8 cellular contexts compared by ENCODE assay signal in the genomic region with DNA sequence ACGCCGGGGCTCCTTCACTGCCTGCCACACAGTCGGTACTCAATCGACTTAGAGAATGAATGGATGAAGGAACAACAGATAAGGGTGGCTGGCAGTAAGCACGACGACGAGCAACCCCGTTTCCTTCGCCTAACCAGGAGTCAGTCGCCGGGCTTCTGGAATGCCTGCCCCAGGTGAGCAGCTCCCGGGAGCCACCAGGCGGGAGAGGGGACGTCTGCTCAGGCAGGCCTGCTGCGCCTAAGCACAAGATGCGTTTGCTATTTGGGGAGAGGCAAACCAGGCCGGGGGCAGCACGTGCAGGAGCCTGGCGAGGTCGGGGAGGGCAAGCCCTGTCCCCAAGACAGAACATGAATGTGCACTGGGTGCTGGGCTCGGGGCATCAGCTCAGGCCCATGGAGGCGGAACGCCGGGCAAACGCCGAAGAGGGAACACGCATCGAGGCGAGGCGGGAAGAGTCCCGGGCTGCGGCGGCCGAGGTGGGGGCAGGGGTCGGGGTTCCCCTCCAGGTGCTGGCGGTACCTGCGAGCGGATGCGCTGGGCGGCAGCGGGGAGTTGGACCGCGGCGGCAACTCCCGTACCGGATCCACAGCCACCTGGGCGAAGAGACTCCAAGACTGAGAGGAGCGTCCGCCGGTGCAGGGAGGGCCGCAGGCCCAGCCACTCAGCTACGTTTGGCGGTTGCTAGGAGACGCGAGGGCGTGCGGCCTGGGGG. TPM values are rescaled to one million over a fixed set of nuclear protein-coding genes. Genes with fewer than 3 reads are reported as not detected.
A peak's percentile ranks its signal among the peaks of the same experiment; 100 is the strongest.
DNase-seq lines count a peak whose midpoint lies in the region; ATAC-seq and TF ChIP-seq lines count a peak whose summit lies in the region.

A gene with protein sequence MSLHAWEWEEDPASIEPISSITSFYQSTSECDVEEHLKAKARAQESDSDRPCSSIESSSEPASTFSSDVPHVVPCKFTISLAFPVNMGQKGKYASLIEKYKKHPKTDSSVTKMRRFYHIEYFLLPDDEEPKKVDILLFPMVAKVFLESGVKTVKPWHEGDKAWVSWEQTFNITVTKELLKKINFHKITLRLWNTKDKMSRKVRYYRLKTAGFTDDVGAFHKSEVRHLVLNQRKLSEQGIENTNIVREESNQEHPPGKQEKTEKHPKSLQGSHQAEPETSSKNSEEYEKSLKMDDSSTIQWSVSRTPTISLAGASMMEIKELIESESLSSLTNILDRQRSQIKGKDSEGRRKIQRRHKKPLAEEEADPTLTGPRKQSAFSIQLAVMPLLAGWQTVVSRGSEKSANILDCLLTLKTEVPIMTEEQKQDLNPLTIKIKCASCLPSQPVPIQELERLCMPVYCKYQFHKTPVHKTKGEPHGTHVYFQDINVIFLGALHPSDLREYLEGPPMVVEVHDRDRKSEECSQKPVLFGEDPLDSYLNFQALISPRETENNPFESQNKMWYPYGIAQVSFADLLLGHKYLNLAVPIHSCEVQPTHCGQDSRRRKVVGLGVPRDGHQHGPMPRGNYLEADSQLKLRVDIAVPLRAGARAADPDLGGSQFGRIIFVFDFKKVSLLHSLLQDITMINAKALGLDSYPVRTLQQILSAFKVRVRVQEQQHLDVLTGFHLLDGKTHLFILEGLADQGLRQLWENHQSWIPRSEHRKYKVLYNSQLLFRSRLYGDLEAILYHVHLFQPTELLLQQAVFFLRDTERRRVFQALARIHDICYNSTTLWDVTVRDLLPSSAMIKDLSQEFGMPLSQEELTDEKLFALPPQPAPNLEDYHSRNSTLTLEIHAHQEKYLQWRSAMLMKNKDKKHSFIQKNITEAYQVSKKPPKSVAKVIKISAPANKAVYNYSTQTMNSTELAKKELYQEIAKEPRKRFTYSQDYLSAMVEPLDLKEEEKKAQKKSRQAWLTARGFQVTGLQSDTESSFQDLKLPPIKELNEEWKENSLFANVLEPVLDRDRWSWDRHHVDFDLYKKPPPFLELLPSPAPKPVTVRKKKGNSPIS (minus strand): TSS at position 616 of the 712 bp plus-strand sequence. CDS start 772 bp downstream, outside the sequence.

- no peaks in the 10 kb centered on the region for H3K27me3 ChIP-seq in SJCRH30
- H3K27me3 ChIP-seq in cardiac muscle cell, result peaks cover 51% of the 10 kb centered on the region
- H3K27me3 ChIP-seq in ovary, result no peaks in the 10 kb centered on the region
- no peaks in the 10 kb centered on the region for H3K27me3 ChIP-seq in testis

- H3K4me3 ChIP-seq in SJCRH30, result no peak within 1 kb of the TSS
- H3K4me3 ChIP-seq in cardiac muscle cell, result peak within 1 kb of the TSS; percentile 37
- H3K4me3 ChIP-seq in ovary, result peak within 1 kb of the TSS; percentile 43
- H3K4me3 ChIP-seq in testis, result peak within 1 kb of the TSS; percentile 47 to 54

- H3K9me3 ChIP-seq in SJCRH30 (replicated peaks) (peaks cover 7% of the 10 kb centered on the region; the same call in 1 of the 2 replicates), cardiac muscle cell (ENCODE audit: low read depth) (no peaks in the 10 kb centered on the region), ovary (no peaks in the 10 kb centered on the region), testis (no peaks in the 10 kb centered on the region)

- H3K36me3 ChIP-seq in SJCRH30 (no peaks in the 10 kb centered on the region), cardiac muscle cell (no peaks in the 10 kb centered on the region), ovary (no peaks in the 10 kb centered on the region), testis (ENCODE audit: low read depth, missing control alignments) (no peaks in the 10 kb centered on the region)

- no peak within 1 kb of the TSS for H3K27ac ChIP-seq in SJCRH30
- no peak within 1 kb of the TSS for H3K27ac ChIP-seq in cardiac muscle cell
- H3K27ac ChIP-seq in ovary, result no peak within 1 kb of the TSS
- H3K27ac ChIP-seq in testis, result no peak within 1 kb of the TSS

- peak; percentile 85 for DNase-seq in COLO668 (lab: John Stamatoyannopoulos, UW; ENCODE audit: unreplicated experiment)
- peak; percentile 45 for DNase-seq in LHCN-M2 (ENCODE audit: low read depth)
- DNase-seq in SJCRH30, result peak; percentile 32 to 40
- peak; percentile 87 for DNase-seq in activated naive CD4-positive, alpha-beta T cell treated with anti-CD3 and anti-CD28 coated beads, Interleukin-2, amount 50 U/mL, for 16 hours
- peak; percentile 76 to 92 for DNase-seq in cardiac muscle cell (ENCODE audit: low read depth in 1 of 2, low spot score in 1 of 2)
- peak; percentile 88 to 94 (median 92) for DNase-seq in ovary
- peak; percentile 93 for DNase-seq in testis

- H3K4me1 ChIP-seq in SJCRH30 (no peaks in the 10 kb centered on the region), cardiac muscle cell (ENCODE audit: low read depth) (no peaks in the 10 kb centered on the region), ovary (ENCODE audit: insufficient read depth) (peaks cover 7% of the 10 kb centered on the region), testis (peaks cover 11% of the 10 kb centered on the region)

- TF ChIP-seq CTCF in cardiac muscle cell (IDR thresholded peaks at IDR 0.05; ENCODE audit: low read depth, low read length), result no peak
- TF ChIP-seq CTCF in ovary (IDR thresholded peaks at IDR 0.05), result no peak
- TF ChIP-seq CTCF in testis (IDR thresholded peaks at IDR 0.05), result no peak

- peak; percentile 95 for ATAC-seq in GM21529 (IDR thresholded peaks at IDR 0.05; ENCODE audit: unreplicated experiment)

- no peak for TF ChIP-seq POLR2A in ovary (IDR thresholded peaks at IDR 0.05)
- no peak for TF ChIP-seq POLR2A in testis (IDR thresholded peaks at IDR 0.05)

- 11 to 14% (median 11%) methylated on average over 52 to 57 of the region's 57 CpGs for WGBS in ovary, 3 donors
- WGBS in testis, 2 donors, result 5 to 18% methylated on average over 4 to 57 of the region's 57 CpGs

- no peak for TF ChIP-seq EP300 in ovary (IDR thresholded peaks at IDR 0.05)

- intact Hi-C loops in ovary (cut with DNase I), result loop anchor here in 1 of 4 donors (10.0 kb wide), 1 partner anchor 251 kb away; a partner anchor contains a TSS
- intact Hi-C loops in testis (cut with DNase I; ENCODE audit: low total_unique reads), result no loop called here

RNA-seq across cellular contexts. Expression of the gene that starts here (rescaled TPM):
- total RNA-seq in LHCN-M2 (2014; rRNA removed) (not detected in 2 replicates), cardiac muscle cell (0.53 and 0.60 TPM in 2 replicates), ovary (1 to 10 TPM in 5 of 7 donors, under 1 TPM in 2; 0.89 to 3.5 (median 1.4) TPM), testis (10 to 100 TPM; 16.0 to 26.7 TPM)
- polyA plus RNA-seq in LHCN-M2 (2012), result 0.02 TPM
- total RNA-seq in SJCRH30 (2014; rRNA removed; shearing (Covaris generic)), result 0.12 TPM in 1 of 2 replicates, not detected in the other
- polyA plus RNA-seq in cardiac muscle cell (0.57 and 0.95 TPM in 2 replicates), ovary (1 to 10 TPM; 1.5 to 3.8 TPM), testis (ENCODE audit: insufficient read depth, low read depth, low replicate concordance) (62.0 TPM)

Comparison
In these comparisons a context has a peak if more than half of its experiments do, and no peak if none do; other contexts are left out.
1. RNA of the gene that starts here (polyA plus RNA-seq): 62.0 TPM in testis (single experiment); 1.5 to 3.8 TPM in ovary and 0.57 to 0.95 TPM in cardiac muscle cell; every median in the first group is over 10 times any median in the second.
2. Peak in DNase-seq in LHCN-M2; RNA of the gene not detected or under 1 TPM.
3. Peak in DNase-seq in SJCRH30; RNA of the gene not detected or under 1 TPM.
4. Peak in DNase-seq and H3K4me3 ChIP-seq in cardiac muscle cell; RNA of the gene not detected or under 1 TPM.
5. DNase-seq: peak in every context shown above with its lines; median percentile 93 in testis; 92 in ovary; 87 in activated naive CD4-positive, alpha-beta T cell treated with anti-CD3 and anti-CD28 coated beads, Interleukin-2, amount 50 U/mL, for 16 hours; 85 in COLO668; 84 in cardiac muscle cell; 45 in LHCN-M2; 36 in SJCRH30.